In the genomic region with DNA sequence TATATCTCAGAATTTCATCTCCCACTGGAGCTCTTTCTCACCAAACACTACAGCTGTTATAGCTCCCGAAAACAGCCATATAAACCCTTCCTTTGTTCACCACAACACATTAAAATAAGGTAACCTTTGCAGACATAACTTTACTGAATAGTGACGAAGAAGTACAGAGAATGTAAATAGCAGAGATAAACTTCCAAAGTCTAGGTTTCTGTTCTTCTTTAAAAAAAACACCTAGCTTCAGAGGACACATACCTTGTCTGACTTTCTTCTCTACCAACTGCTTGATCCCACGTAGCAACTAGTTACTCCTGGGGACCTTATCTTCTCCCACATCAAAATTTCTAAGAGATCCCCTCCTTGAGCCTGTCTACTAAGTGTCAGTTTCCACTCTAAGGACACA, we compare ENCODE assay signal across 18 cellular contexts. TPM values are rescaled to one million over a fixed set of nuclear protein-coding genes. Genes with fewer than 3 reads are reported as not detected.
DNase-seq lines count a peak whose midpoint lies in the region; ATAC-seq, FAIRE-seq and TF ChIP-seq lines count a peak whose summit lies in the region.
"Had no signal": no experiment of that assay in that cellular context is flagged by ENCODE, and none has a peak within 500 bp of the region (broad histone marks: within the 10 kb centered on the region; RNA-seq: fewer than 3 reads in every experiment).

No MANE protein-coding gene starts in this region.

- CTCF ChIA-PET in GM10248 (lab: Yijun Ruan, JAX), result interaction anchor here (0.6 to 2.8 kb wide), 3 partner anchors 14 to 32 kb away, joined by 3 to 9 read pairs (median 6); a partner anchor contains a TSS
- CTCF ChIA-PET in CD4-positive, alpha-beta memory T cell (lab: Charles Lee; ENCODE audit: partially characterized antibody), result interaction anchor here (1.2 kb wide), 1 partner anchor 31 kb away, joined by 3 read pairs; no protein-coding TSS in a partner anchor

- no peak overlapping the region for H2AFZ ChIP-seq in OCI-LY3 (ENCODE audit: low read depth, low read length)

- peak; percentile 15 for DNase-seq in GM10248 (ENCODE audit: extremely low spot score)
- DNase-seq in GM12891 (ENCODE audit: insufficient read length, low spot score), result no peak
- DNase-seq in sigmoid colon, result no peak
- DNase-seq in NCI-H1436 (lab: John Stamatoyannopoulos, UW), result no peak
- DNase-seq in stomach, result no peak
- no peak for DNase-seq in CD4-positive, alpha-beta memory T cell
- DNase-seq: BE2C; C1 segment of cervical spinal cord; Caco-2; CD4-positive, CD25-positive, alpha-beta regulatory T cell; H9; Kasumi-1; KG1 had no signal

- H3K9ac ChIP-seq in OCI-LY3 (ENCODE audit: low read length), result no peak overlapping the region

- TF ChIP-seq CTCF in GM10248 (IDR thresholded peaks at IDR 0.05; ENCODE audit: control extremely low read depth, extremely low read depth, low read depth, missing control alignments) (no peak), OCI-LY3 (IDR thresholded peaks at IDR 0.05; ENCODE audit: low read depth, low read length) (no peak), sigmoid colon (IDR thresholded peaks at IDR 0.05) (no peak), stomach (IDR thresholded peaks at IDR 0.05) (no peak)

- peaks cover 57% of the 10 kb centered on the region for H3K79me2 ChIP-seq in OCI-LY3 (ENCODE audit: low read length)

- TF ChIP-seq POLR2A in GM12891 (IDR thresholded peaks at IDR 0.05; ENCODE audit: low read depth, low read length) (no peak), sigmoid colon (IDR thresholded peaks at IDR 0.05) (no peak), stomach (IDR thresholded peaks at IDR 0.05) (no peak)

- peaks cover 0 to 2% (median under 1%) of the 10 kb centered on the region in 4 donors for H3K4me1 Mint-ChIP-seq in CD4-positive, alpha-beta memory T cell
- H3K4me1 Mint-ChIP-seq: H9 had no signal

- peaks cover 32 to 33% of the 10 kb centered on the region in 2 donors for H3K36me3 Mint-ChIP-seq in CD4-positive, alpha-beta memory T cell

- H3K4me3 ChIP-seq in OCI-LY3 (ENCODE audit: low read length) (peak overlapping the region; percentile 31), sigmoid colon (no peak overlapping the region), stomach (no peak overlapping the region)
- no peak overlapping the region for H3K4me3 ChIP-seq in CD4-positive, alpha-beta memory T cell (ENCODE audit: low read length in 2 of 2)

- H3K27ac ChIP-seq in OCI-LY3 (ENCODE audit: low read length), result peak overlapping the region; percentile 55
- H3K27ac ChIP-seq in sigmoid colon, result peak overlapping the region in 3 of 4 donors; percentile 17 to 26 (median 26)
- no peak overlapping the region for H3K27ac ChIP-seq in stomach
- H3K27ac ChIP-seq in CD4-positive, alpha-beta memory T cell (ENCODE audit: low read depth, low read length), result no peak overlapping the region

- no peak overlapping the region for H3K27ac Mint-ChIP-seq in CD4-positive, alpha-beta memory T cell
- H3K27ac Mint-ChIP-seq: CD4-positive, CD25-positive, alpha-beta regulatory T cell; H9 had no signal

- H3K36me3 ChIP-seq in OCI-LY3 (replicated peaks; ENCODE audit: low read depth, low read length), result peaks cover 37% of the 10 kb centered on the region
- peaks cover 9 to 34% (median 15%) of the 10 kb centered on the region in 4 donors for H3K36me3 ChIP-seq in sigmoid colon
- peaks cover 8 to 47% (median 34%) of the 10 kb centered on the region in 4 donors for H3K36me3 ChIP-seq in stomach
- H3K36me3 ChIP-seq in CD4-positive, alpha-beta memory T cell (ENCODE audit: insufficient read depth, low read length), result peaks cover 9% of the 10 kb centered on the region

- WGBS in sigmoid colon, 2 donors, result 90 to 95% methylated on average over 3 of the region's 3 CpGs
- WGBS in stomach, 5 donors, result 73 to 89% (median 85%) methylated on average over 3 of the region's 3 CpGs

- intact Hi-C loops in sigmoid colon (cut with DNase I) (no loop called here), stomach (cut with DNase I; ENCODE audit: low total_unique reads) (no loop called here)
- intact Hi-C loops in CD4-positive, alpha-beta memory T cell (cut with micrococcal nuclease), result no loop called here

- no peaks in the 10 kb centered on the region for H3K27me3 Mint-ChIP-seq in CD4-positive, alpha-beta memory T cell
- H3K27me3 Mint-ChIP-seq: CD4-positive, CD25-positive, alpha-beta regulatory T cell had no signal

- no peaks in the 10 kb centered on the region for H3K9me3 ChIP-seq in OCI-LY3 (ENCODE audit: insufficient read depth, low read length)
- no peaks in the 10 kb centered on the region for H3K9me3 ChIP-seq in sigmoid colon
- H3K9me3 ChIP-seq in stomach, result no peaks in the 10 kb centered on the region
- H3K9me3 ChIP-seq in CD4-positive, alpha-beta memory T cell (ENCODE audit: control insufficient read depth in 1 of 2, low read length in 2 of 2), result no peaks in the 10 kb centered on the region
- H3K9me3 ChIP-seq: BE2C, Caco-2 had no signal

- H3K27me3 ChIP-seq in OCI-LY3 (ENCODE audit: low read depth, low read length) (no peaks in the 10 kb centered on the region), sigmoid colon (no peaks in the 10 kb centered on the region), stomach (no peaks in the 10 kb centered on the region)
- no peaks in the 10 kb centered on the region for H3K27me3 ChIP-seq in CD4-positive, alpha-beta memory T cell (ENCODE audit: insufficient read depth, low read length)
- H3K27me3 ChIP-seq: BE2C had no signal

- peaks cover 35% of the 10 kb centered on the region for H4K20me1 ChIP-seq in OCI-LY3 (ENCODE audit: insufficient read depth, low read length)

- POLR2A ChIA-PET in GM10248 (lab: Yijun Ruan, JAX), result no interaction called here
- POLR2A ChIA-PET in CD4-positive, alpha-beta memory T cell (lab: Charles Lee; ENCODE audit: partially characterized antibody), result no interaction called here

- no peak overlapping the region for H3K4me3 Mint-ChIP-seq in CD4-positive, alpha-beta memory T cell
- H3K4me3 Mint-ChIP-seq: CD4-positive, CD25-positive, alpha-beta regulatory T cell; H9 had no signal

- H3K4me1 ChIP-seq in OCI-LY3 (ENCODE audit: low read length), result peaks cover 27% of the 10 kb centered on the region
- H3K4me1 ChIP-seq in sigmoid colon, result peaks cover 0 to 44% (median 32%) of the 10 kb centered on the region in 4 donors
- H3K4me1 ChIP-seq in stomach, result peaks cover 0 to 34% (median 19%) of the 10 kb centered on the region in 4 donors
- H3K4me1 ChIP-seq in CD4-positive, alpha-beta memory T cell (ENCODE audit: insufficient read depth, low read length), result no peaks in the 10 kb centered on the region
- H3K4me1 ChIP-seq: Caco-2 had no signal

- TF ChIP-seq EP300 in sigmoid colon (IDR thresholded peaks at IDR 0.05), result no peak
- TF ChIP-seq EP300 in stomach (IDR thresholded peaks at IDR 0.05), result no peak

- peak; percentile 20 for FAIRE-seq in GM12891 (lab: Jason Lieb, UNC)
- FAIRE-seq: D721Med, G401.6, H1 had no signal

- H3K4me2 ChIP-seq in OCI-LY3 (ENCODE audit: low read length), result peak overlapping the region; percentile 67

- no peak for ATAC-seq in HG02973 (IDR thresholded peaks at IDR 0.05; ENCODE audit: unreplicated experiment)

- peaks cover 0 to 4% (median 0%) of the 10 kb centered on the region in 8 donors for H3K9me3 Mint-ChIP-seq in CD4-positive, alpha-beta memory T cell
- H3K9me3 Mint-ChIP-seq: H9 had no signal

TF ChIP-seq in GM12891, 5 proteins besides CTCF, POLR2A, EP300 and RAD21:
- TF ChIP-seq POU2F2 (IDR thresholded peaks at IDR 0.05; ENCODE audit: low read depth, low read length) (no peak), SPI1 (IDR thresholded peaks at IDR 0.05; ENCODE audit: low read depth, low read length) (peak; percentile 38), POLR2AphosphoS5 (IDR thresholded peaks at IDR 0.05; ENCODE audit: low read depth, low read length) (no peak), PAX5 (IDR thresholded peaks at IDR 0.05; ENCODE audit: insufficient read depth, low read length, severe bottlenecking) (no peak)

RNA-seq across cellular contexts. Expression of a gene that starts 32.3 kb away (rescaled TPM):
- 19.6 TPM for polyA plus RNA-seq in GM12891 (2012; ENCODE audit: low read depth, missing spikeins)
- total RNA-seq in sigmoid colon (100 to 1,000 TPM; 176 to 271 (median 205) TPM), stomach (100 to 1,000 TPM in 3 of 5 donors, 10 to 100 TPM in 2; 52.7 to 462 (median 102) TPM)
- polyA plus RNA-seq in sigmoid colon (10 to 100 TPM; 12.7 to 26.0 (median 15.0) TPM), stomach (10 to 100 TPM in 1 of 3 donors, 1 to 10 TPM in 2; 8.4 to 42.0 (median 8.9) TPM)
- 10 to 100 TPM; 51.5 to 64.3 TPM for total RNA-seq in CD4-positive, alpha-beta memory T cell
- polyA plus RNA-seq in CD4-positive, alpha-beta memory T cell, result 10 to 100 TPM; 13.2 to 21.7 TPM

Comparison
In these comparisons a context has a peak if more than half of its experiments do, and no peak if none do; other contexts are left out.
1. H3K27ac ChIP-seq: peak in OCI-LY3 (single experiment) and sigmoid colon (3 of 4); none in stomach (0 of 5) and CD4-positive, alpha-beta memory T cell (single experiment).